ENCODE assay signal across 29 cellular contexts in the genomic region with DNA sequence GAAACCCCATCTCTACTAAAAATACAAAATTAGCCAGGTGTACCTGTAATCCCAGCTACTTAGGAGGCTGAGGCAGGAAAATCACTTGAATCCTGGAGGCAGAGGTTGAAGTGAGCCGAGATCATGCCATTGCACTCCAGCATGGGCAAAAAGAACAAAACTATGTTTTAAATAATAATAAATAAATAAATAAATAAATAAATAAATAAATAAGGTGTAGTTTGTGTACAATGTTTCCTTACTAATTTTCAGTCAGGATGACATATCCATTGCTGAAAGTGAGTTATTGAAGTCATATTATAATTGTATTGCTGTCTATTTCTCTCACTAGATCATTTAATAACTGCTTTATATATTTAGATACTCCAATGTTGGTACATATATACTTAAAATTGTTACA.
"Had no signal": no experiment of that assay in that cellular context is flagged by ENCODE, and none has a peak within 500 bp of the region (broad histone marks: within the 10 kb centered on the region; RNA-seq: fewer than 3 reads in every experiment).

No MANE protein-coding gene starts in this region.

- DNase-seq: activated effector memory CD4-positive, alpha-beta T cell treated with anti-CD3 and anti-CD28 coated beads, Interleukin-2, amount 50 U/mL, for 16 hours; activated effector memory CD4-positive, alpha-beta T cell treated with Interleukin-2 at 50 U/mL for 16 hours; activated gamma-delta T cell; activated gamma-delta T cell treated with Interleukin-2 at 50 U/mL for 16 hours; activated naive CD4-positive, alpha-beta T cell; activated naive CD4-positive, alpha-beta T cell treated with anti-CD3 and anti-CD28 coated beads for 36 hours; activated naive CD4-positive, alpha-beta T cell treated with anti-CD3 and anti-CD28 coated beads, Interleukin-2, amount 10 ng/mL, durations not matched to agents 7 days and 5 days; activated naive CD4-positive, alpha-beta T cell treated with anti-CD3 and anti-CD28 coated beads, Interleukin-2, amount 50 U/mL, for 16 hours; activated naive CD4-positive, alpha-beta T cell treated with Interleukin-2 at 50 U/mL for 16 hours; activated naive CD8-positive, alpha-beta T cell treated with anti-CD3 and anti-CD28 coated beads for 36 hours; activated naive CD8-positive, alpha-beta T cell treated with anti-CD3 and anti-CD28 coated beads, Interleukin-2, amount 10 ng/mL, durations not matched to agents 7 days and 5 days; activated naive CD8-positive, alpha-beta T cell treated with anti-CD3 and anti-CD28 coated beads, Interleukin-2, amount 50 U/mL, for 24 hours; activated T-cell treated with anti-CD3 and anti-CD28 coated beads, Interleukin-2, amount 50 U/mL, for 24 hours; activated T-cell treated with anti-CD3 and anti-CD28 coated beads, Interleukin-2, amount 50 U/mL, for 4 hours; activated T-cell treated with anti-CD3 and anti-CD28 coated beads, Interleukin-2, amount 50 U/mL, for 48 hours; activated T-cell treated with anti-CD3 and anti-CD28 coated beads, Interleukin-2, amount 50 U/mL, for 72 hours; adrenal gland; amniotic stem cell; amygdala; anterior cingulate cortex; aorta; body of pancreas; brain microvascular endothelial cell; caudate nucleus; central memory CD4-positive, alpha-beta T cell; cerebellar nuclear complex had no signal

- H3K4me3 ChIP-seq: adrenal gland, ascending aorta, body of pancreas, breast epithelium, cardiac muscle cell had no signal

- H3K36me3 ChIP-seq: adrenal gland, ascending aorta, brain microvascular endothelial cell, breast epithelium, cardiac muscle cell had no signal

- H3K4me1 ChIP-seq: adrenal gland, ascending aorta, body of pancreas, breast epithelium had no signal

- H3K27ac ChIP-seq: adrenal gland, ascending aorta, body of pancreas, brain microvascular endothelial cell, breast epithelium, cardiac muscle cell had no signal

- H3K9me3 ChIP-seq: adrenal gland, body of pancreas had no signal
